In genomic region chr10:91797874-91798735, GRCh38 we compare ENCODE assay signal across 1 cellular context.
TF ChIP-seq lines count a peak whose summit lies in the region.

TNKS2 (plus strand) TSS chr10:91798426; CDS start chr10:91798691, 265 bp downstream.

TF ChIP-seq in HepG2, 621 proteins besides CTCF, POLR2A, EP300 and RAD21 (continued from another document and continues in another):
- TF ChIP-seq, protein P1, sequence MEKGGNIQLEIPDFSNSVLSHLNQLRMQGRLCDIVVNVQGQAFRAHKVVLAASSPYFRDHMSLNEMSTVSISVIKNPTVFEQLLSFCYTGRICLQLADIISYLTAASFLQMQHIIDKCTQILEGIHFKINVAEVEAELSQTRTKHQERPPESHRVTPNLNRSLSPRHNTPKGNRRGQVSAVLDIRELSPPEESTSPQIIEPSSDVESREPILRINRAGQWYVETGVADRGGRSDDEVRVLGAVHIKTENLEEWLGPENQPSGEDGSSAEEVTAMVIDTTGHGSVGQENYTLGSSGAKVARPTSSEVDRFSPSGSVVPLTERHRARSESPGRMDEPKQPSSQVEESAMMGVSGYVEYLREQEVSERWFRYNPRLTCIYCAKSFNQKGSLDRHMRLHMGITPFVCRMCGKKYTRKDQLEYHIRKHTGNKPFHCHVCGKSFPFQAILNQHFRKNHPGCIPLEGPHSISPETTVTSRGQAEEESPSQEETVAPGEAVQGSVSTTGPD (CRISPR knock-in tag; IDR thresholded peaks at IDR 0.05): no peak
- TF ChIP-seq MTF1 (CRISPR knock-in tag; IDR thresholded peaks at IDR 0.05): 0 out of 2 replicates have a peak, but pooled peaks have one; percentile 33
- TF ChIP-seq CBFB (CRISPR knock-in tag; IDR thresholded peaks at IDR 0.05): peak; percentile 71; the same call in 1 of the 2 replicates
- no peak for TF ChIP-seq ZC3H13 (CRISPR knock-in tag; IDR thresholded peaks at IDR 0.05)
- no peak for TF ChIP-seq PAF1 (CRISPR knock-in tag; IDR thresholded peaks at IDR 0.05)
- peak; percentile 93 for TF ChIP-seq ZNF761 (CRISPR knock-in tag; conservative IDR thresholded peaks at IDR 0.05)
- no peak for TF ChIP-seq FLYWCH1 (CRISPR knock-in tag; IDR thresholded peaks at IDR 0.05)
- TF ChIP-seq RFX3 (CRISPR knock-in tag; IDR thresholded peaks at IDR 0.05): no peak
- TF ChIP-seq ZNF768 (CRISPR knock-in tag; IDR thresholded peaks at IDR 0.05): 0 out of 2 replicates have a peak, but pooled peaks have one; percentile 25
- 0 out of 2 replicates have a peak, but pooled peaks have one; percentile 58 for TF ChIP-seq ZNF879 (CRISPR knock-in tag; IDR thresholded peaks at IDR 0.05)
- TF ChIP-seq PPARG (CRISPR knock-in tag; conservative IDR thresholded peaks at IDR 0.05): peak; percentile 47; the same call in 1 of the 2 replicates
- TF ChIP-seq LCORL (IDR thresholded peaks at IDR 0.05): no peak
- 0 out of 2 replicates have a peak, but pooled peaks have one; percentile 53 for TF ChIP-seq LCORL (CRISPR knock-in tag; IDR thresholded peaks at IDR 0.05)
- TF ChIP-seq SNAPC5 (CRISPR knock-in tag; IDR thresholded peaks at IDR 0.05; ENCODE audit: borderline replicate concordance): 0 out of 2 replicates have a peak, but pooled peaks have one; percentile 41
- TF ChIP-seq RCOR2 (CRISPR knock-in tag; IDR thresholded peaks at IDR 0.05): no peak
- no peak for TF ChIP-seq THAP7 (CRISPR knock-in tag; IDR thresholded peaks at IDR 0.05)
- no peak; the same call in 1 of the 2 replicates for TF ChIP-seq ZFP82 (CRISPR knock-in tag; IDR thresholded peaks at IDR 0.05; ENCODE audit: borderline replicate concordance)
- TF ChIP-seq MEIS2 (CRISPR knock-in tag; IDR thresholded peaks at IDR 0.05): peak; percentile 64
- TF ChIP-seq SRF (IDR thresholded peaks at IDR 0.05; ENCODE audit: low read depth, low read length): no peak
- TF ChIP-seq PCBP2 (optimal IDR thresholded peaks at IDR 0.05; ENCODE audit: low read depth, low read length, poor library complexity, severe bottlenecking): no peak
- no peak for TF ChIP-seq ZNF326 (CRISPR knock-in tag; IDR thresholded peaks at IDR 0.05; ENCODE audit: borderline replicate concordance)
- TF ChIP-seq MXD1 (CRISPR knock-in tag; IDR thresholded peaks at IDR 0.05): peak; percentile 81; the same call in 1 of the 2 replicates
- TF ChIP-seq ZFP1 (CRISPR knock-in tag; IDR thresholded peaks at IDR 0.05): no peak
- TF ChIP-seq PLRG1 (conservative IDR thresholded peaks at IDR 0.05): no peak
- TF ChIP-seq, protein P2, sequence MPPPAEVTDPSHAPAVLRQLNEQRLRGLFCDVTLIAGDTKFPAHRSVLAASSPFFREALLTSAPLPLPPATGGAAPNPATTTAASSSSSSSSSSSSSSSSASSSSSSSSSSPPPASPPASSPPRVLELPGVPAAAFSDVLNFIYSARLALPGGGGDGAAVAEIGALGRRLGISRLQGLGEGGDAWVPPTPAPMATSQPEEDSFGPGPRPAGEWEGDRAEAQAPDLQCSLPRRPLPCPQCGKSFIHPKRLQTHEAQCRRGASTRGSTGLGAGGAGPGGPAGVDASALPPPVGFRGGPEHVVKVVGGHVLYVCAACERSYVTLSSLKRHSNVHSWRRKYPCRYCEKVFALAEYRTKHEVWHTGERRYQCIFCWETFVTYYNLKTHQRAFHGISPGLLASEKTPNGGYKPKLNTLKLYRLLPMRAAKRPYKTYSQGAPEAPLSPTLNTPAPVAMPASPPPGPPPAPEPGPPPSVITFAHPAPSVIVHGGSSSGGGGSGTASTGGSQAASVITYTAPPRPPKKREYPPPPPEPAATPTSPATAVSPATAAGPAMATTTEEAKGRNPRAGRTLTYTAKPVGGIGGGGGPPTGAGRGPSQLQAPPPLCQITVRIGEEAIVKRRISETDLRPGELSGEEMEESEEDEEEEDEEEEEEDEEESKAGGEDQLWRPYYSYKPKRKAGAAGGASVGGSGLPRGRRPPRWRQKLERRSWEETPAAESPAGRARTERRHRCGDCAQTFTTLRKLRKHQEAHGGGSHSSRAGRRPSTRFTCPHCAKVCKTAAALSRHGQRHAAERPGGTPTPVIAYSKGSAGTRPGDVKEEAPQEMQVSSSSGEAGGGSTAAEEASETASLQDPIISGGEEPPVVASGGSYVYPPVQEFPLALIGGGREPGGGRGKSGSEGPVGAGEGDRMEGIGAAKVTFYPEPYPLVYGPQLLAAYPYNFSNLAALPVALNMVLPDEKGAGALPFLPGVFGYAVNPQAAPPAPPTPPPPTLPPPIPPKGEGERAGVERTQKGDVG (CRISPR knock-in tag; IDR thresholded peaks at IDR 0.05; ENCODE audit: borderline replicate concordance): no peak
- no peak for TF ChIP-seq ZNF781 (CRISPR knock-in tag; IDR thresholded peaks at IDR 0.05; ENCODE audit: borderline replicate concordance, not compliant biosample characterization)
- no peak for TF ChIP-seq ZNF432 (CRISPR knock-in tag; IDR thresholded peaks at IDR 0.05; ENCODE audit: borderline replicate concordance)
- TF ChIP-seq, protein P3, sequence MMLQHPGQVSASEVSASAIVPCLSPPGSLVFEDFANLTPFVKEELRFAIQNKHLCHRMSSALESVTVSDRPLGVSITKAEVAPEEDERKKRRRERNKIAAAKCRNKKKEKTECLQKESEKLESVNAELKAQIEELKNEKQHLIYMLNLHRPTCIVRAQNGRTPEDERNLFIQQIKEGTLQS (CRISPR knock-in tag; IDR thresholded peaks at IDR 0.05): no peak
- TF ChIP-seq ZNF724P (CRISPR knock-in tag; IDR thresholded peaks at IDR 0.05; ENCODE audit: borderline replicate concordance): peak; percentile 78
- TF ChIP-seq BCLAF1 (IDR thresholded peaks at IDR 0.05): no peak
- no peak for TF ChIP-seq FOXA1 (IDR thresholded peaks at IDR 0.05)
- TF ChIP-seq FOXA1 (CRISPR knock-in tag; IDR thresholded peaks at IDR 0.05): no peak
- no peak for TF ChIP-seq TCF7 (IDR thresholded peaks at IDR 0.05; ENCODE audit: low read depth)
- TF ChIP-seq HCFC1 (IDR thresholded peaks at IDR 0.05; ENCODE audit: low read depth, low read length): peak; percentile 30; the same call in 1 of the 2 replicates
- no peak for TF ChIP-seq PTBP1 (IDR thresholded peaks at IDR 0.05; ENCODE audit: low read depth, low read length, poor library complexity, severe bottlenecking)
- no peak for TF ChIP-seq ZMYM3 (CRISPR knock-in tag; IDR thresholded peaks at IDR 0.05)
- TF ChIP-seq HOXA7 (CRISPR knock-in tag; IDR thresholded peaks at IDR 0.05): no peak
- no peak for TF ChIP-seq CAMTA2 (CRISPR knock-in tag; IDR thresholded peaks at IDR 0.05; ENCODE audit: borderline replicate concordance)
- peak; percentile 86 for TF ChIP-seq IRF2 (CRISPR knock-in tag; IDR thresholded peaks at IDR 0.05)
- TF ChIP-seq, protein P4, sequence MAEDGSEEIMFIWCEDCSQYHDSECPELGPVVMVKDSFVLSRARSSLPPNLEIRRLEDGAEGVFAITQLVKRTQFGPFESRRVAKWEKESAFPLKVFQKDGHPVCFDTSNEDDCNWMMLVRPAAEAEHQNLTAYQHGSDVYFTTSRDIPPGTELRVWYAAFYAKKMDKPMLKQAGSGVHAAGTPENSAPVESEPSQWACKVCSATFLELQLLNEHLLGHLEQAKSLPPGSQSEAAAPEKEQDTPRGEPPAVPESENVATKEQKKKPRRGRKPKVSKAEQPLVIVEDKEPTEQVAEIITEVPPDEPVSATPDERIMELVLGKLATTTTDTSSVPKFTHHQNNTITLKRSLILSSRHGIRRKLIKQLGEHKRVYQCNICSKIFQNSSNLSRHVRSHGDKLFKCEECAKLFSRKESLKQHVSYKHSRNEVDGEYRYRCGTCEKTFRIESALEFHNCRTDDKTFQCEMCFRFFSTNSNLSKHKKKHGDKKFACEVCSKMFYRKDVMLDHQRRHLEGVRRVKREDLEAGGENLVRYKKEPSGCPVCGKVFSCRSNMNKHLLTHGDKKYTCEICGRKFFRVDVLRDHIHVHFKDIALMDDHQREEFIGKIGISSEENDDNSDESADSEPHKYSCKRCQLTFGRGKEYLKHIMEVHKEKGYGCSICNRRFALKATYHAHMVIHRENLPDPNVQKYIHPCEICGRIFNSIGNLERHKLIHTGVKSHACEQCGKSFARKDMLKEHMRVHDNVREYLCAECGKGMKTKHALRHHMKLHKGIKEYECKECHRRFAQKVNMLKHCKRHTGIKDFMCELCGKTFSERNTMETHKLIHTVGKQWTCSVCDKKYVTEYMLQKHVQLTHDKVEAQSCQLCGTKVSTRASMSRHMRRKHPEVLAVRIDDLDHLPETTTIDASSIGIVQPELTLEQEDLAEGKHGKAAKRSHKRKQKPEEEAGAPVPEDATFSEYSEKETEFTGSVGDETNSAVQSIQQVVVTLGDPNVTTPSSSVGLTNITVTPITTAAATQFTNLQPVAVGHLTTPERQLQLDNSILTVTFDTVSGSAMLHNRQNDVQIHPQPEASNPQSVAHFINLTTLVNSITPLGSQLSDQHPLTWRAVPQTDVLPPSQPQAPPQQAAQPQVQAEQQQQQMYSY (CRISPR knock-in tag; IDR thresholded peaks at IDR 0.05): no peak
- peak; percentile 91 for TF ChIP-seq ZNF776 (CRISPR knock-in tag; IDR thresholded peaks at IDR 0.05)
- no peak for TF ChIP-seq ZNF878 (CRISPR knock-in tag; IDR thresholded peaks at IDR 0.05)
- TF ChIP-seq ZNF292 (CRISPR knock-in tag; IDR thresholded peaks at IDR 0.05; ENCODE audit: borderline replicate concordance, low read depth): no peak
- TF ChIP-seq MZF1 (CRISPR knock-in tag; IDR thresholded peaks at IDR 0.05; ENCODE audit: borderline replicate concordance): no peak
- TF ChIP-seq, protein P5, sequence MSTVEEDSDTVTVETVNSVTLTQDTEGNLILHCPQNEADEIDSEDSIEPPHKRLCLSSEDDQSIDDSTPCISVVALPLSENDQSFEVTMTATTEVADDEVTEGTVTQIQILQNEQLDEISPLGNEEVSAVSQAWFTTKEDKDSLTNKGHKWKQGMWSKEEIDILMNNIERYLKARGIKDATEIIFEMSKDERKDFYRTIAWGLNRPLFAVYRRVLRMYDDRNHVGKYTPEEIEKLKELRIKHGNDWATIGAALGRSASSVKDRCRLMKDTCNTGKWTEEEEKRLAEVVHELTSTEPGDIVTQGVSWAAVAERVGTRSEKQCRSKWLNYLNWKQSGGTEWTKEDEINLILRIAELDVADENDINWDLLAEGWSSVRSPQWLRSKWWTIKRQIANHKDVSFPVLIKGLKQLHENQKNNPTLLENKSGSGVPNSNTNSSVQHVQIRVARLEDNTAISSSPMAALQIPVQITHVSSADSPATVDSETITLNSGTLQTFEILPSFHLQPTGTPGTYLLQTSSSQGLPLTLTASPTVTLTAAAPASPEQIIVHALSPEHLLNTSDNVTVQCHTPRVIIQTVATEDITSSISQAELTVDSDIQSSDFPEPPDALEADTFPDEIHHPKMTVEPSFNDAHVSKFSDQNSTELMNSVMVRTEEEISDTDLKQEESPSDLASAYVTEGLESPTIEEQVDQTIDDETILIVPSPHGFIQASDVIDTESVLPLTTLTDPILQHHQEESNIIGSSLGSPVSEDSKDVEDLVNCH (CRISPR knock-in tag; IDR thresholded peaks at IDR 0.05): no peak
- TF ChIP-seq TSC22D2 (CRISPR knock-in tag; IDR thresholded peaks at IDR 0.05; ENCODE audit: borderline replicate concordance): 0 out of 2 replicates have a peak, but pooled peaks have one; percentile 35
- TF ChIP-seq, protein P6, sequence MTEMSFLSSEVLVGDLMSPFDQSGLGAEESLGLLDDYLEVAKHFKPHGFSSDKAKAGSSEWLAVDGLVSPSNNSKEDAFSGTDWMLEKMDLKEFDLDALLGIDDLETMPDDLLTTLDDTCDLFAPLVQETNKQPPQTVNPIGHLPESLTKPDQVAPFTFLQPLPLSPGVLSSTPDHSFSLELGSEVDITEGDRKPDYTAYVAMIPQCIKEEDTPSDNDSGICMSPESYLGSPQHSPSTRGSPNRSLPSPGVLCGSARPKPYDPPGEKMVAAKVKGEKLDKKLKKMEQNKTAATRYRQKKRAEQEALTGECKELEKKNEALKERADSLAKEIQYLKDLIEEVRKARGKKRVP (CRISPR knock-in tag; IDR thresholded peaks at IDR 0.05): no peak
- no peak; the same call in 1 of the 2 replicates for TF ChIP-seq BRCA1 (CRISPR knock-in tag; IDR thresholded peaks at IDR 0.05)
- TF ChIP-seq GMEB1 (CRISPR knock-in tag; IDR thresholded peaks at IDR 0.05; ENCODE audit: borderline replicate concordance): peak; percentile 78; the same call in 1 of the 2 replicates
- TF ChIP-seq SYNCRIP (IDR thresholded peaks at IDR 0.05; ENCODE audit: insufficient read depth, low read depth, low read length): no peak
- peak; percentile 83 for TF ChIP-seq ZFX (CRISPR knock-in tag; IDR thresholded peaks at IDR 0.05; ENCODE audit: low read depth)
